15 cellular contexts compared by ENCODE assay signal in the genomic region with DNA sequence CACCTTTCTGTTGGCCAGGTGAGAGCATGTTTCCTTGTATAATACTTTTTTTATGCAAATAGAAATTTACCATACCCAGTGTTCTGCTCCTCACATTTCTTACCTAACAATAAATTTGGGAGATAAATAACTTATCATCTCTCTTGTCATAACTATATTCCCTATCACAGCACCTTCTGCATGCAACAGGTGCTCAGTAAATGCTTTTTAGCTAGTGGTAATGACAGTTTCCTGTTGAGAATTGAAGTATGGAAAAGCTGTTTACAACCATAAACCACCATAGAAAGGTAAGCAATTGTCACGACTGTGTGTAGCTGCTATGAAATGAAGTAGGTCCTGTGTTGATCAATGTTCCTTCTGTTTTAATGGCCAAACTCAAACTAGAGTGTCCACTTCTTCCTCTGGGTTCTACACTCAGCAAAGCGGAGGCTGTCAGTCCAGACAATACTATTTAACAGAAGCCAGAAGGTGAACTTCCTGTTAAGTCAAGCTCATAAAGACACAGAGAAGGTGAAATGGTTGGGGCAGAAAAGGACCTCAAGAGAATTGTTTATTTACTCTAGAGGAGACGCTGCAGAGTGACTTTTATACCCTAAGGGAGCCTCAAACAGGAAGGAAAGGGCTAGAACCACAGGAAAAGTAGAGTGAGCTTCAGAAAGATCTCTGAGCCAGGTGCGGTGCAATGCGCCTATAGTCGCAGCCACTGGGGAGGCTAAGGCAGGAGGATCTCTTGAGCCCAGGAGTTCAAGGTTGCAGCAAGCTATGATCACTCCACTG.
DNase-seq lines count a peak whose midpoint lies in the region; ATAC-seq and TF ChIP-seq lines count a peak whose summit lies in the region.
"Had no signal": no experiment of that assay in that cellular context is flagged by ENCODE, and none has a peak within 500 bp of the region (broad histone marks: within the 10 kb centered on the region; RNA-seq: fewer than 3 reads in every experiment).

No MANE protein-coding gene starts in this region.

- no peaks in the 10 kb centered on the region for H3K27me3 Mint-ChIP-seq in activated CD8-positive, alpha-beta T cell treated with anti-CD3 and anti-CD28 coated beads for 36 hours
- H3K27me3 Mint-ChIP-seq in Calu3 (ENCODE audit: unreplicated experiment), result no peaks in the 10 kb centered on the region

- no peaks in the 10 kb centered on the region for H3K9me3 Mint-ChIP-seq in activated CD8-positive, alpha-beta T cell treated with anti-CD3 and anti-CD28 coated beads for 36 hours
- H3K9me3 Mint-ChIP-seq in Calu3 (ENCODE audit: low read depth, unreplicated experiment), result no peaks in the 10 kb centered on the region
- H3K9me3 Mint-ChIP-seq: neural crest cell had no signal

- CTCF ChIA-PET in activated CD8-positive, alpha-beta T cell treated with anti-CD3 and anti-CD28 coated beads for 36 hours (lab: Charles Lee), result interaction anchor here (0.6 to 1.2 kb wide), 3 partner anchors 27 to 33 kb away, joined by 3 to 4 read pairs (median 3); no protein-coding TSS in a partner anchor
- CTCF ChIA-PET in Calu3 (lab: Charles Lee), result no interaction called here

- ATAC-seq in activated CD8-positive, alpha-beta T cell treated with anti-CD3 and anti-CD28 coated beads for 36 hours, result peak; percentile 49
- no peak for ATAC-seq in omental fat pad (ENCODE audit: low FRiP score)
- ATAC-seq: left lung, sciatic nerve had no signal

- H3K36me3 Mint-ChIP-seq in activated CD8-positive, alpha-beta T cell treated with anti-CD3 and anti-CD28 coated beads for 36 hours (ENCODE audit: low read depth), result no peaks in the 10 kb centered on the region
- H3K36me3 Mint-ChIP-seq in Calu3 (ENCODE audit: insufficient read depth, unreplicated experiment), result no peaks in the 10 kb centered on the region

- no peak for TF ChIP-seq CTCF in DOHH2 (IDR thresholded peaks at IDR 0.05; ENCODE audit: low read depth, low read length, poor library complexity, severe bottlenecking)
- no peak for TF ChIP-seq CTCF in activated CD8-positive, alpha-beta T cell treated with anti-CD3 and anti-CD28 coated beads for 36 hours (IDR thresholded peaks at IDR 0.05)
- TF ChIP-seq CTCF in omental fat pad (IDR thresholded peaks at IDR 0.05), result no peak
- no peak for TF ChIP-seq CTCF in Calu3 (IDR thresholded peaks at IDR 0.05; ENCODE audit: unreplicated experiment)

- no peaks in the 10 kb centered on the region for H3K36me3 ChIP-seq in BLaER1 treated with 17β-estradiol and CSF1 and Interleukin-3, amounts not matched to agents 10 nM and 100 nM
- no peaks in the 10 kb centered on the region for H3K36me3 ChIP-seq in DOHH2 (ENCODE audit: control insufficient read depth, low read length)
- H3K36me3 ChIP-seq: esophagus squamous epithelium, left lung, MG63 had no signal

- intact Hi-C loops in activated CD8-positive, alpha-beta T cell treated with anti-CD3 and anti-CD28 coated beads for 36 hours (cut with micrococcal nuclease), result no loop called here
- intact Hi-C loops in Calu3 (cut with micrococcal nuclease; ENCODE audit: unreplicated experiment), result no loop called here

- POLR2A ChIA-PET in activated CD8-positive, alpha-beta T cell treated with anti-CD3 and anti-CD28 coated beads for 36 hours (lab: Charles Lee), result interaction anchor here (1.5 kb wide), 1 partner anchor 13 kb away, joined by 3 read pairs; no protein-coding TSS in a partner anchor

- H3K4me1 Mint-ChIP-seq in activated CD8-positive, alpha-beta T cell treated with anti-CD3 and anti-CD28 coated beads for 36 hours (ENCODE audit: low read depth), result peaks cover 23% of the 10 kb centered on the region
- no peaks in the 10 kb centered on the region for H3K4me1 Mint-ChIP-seq in Calu3 (ENCODE audit: low read depth, unreplicated experiment)

- peak overlapping the region; percentile 78 for H3K27ac Mint-ChIP-seq in activated CD8-positive, alpha-beta T cell treated with anti-CD3 and anti-CD28 coated beads for 36 hours
- H3K27ac Mint-ChIP-seq in Calu3 (ENCODE audit: unreplicated experiment), result no peak overlapping the region

- peak; percentile 96 for DNase-seq in Jurkat, Clone E6-1 (ENCODE audit: low read depth, low spot score)
- no peak for DNase-seq in activated CD8-positive, alpha-beta T cell treated with anti-CD3 and anti-CD28 coated beads for 36 hours
- DNase-seq in omental fat pad (ENCODE audit: low spot score) (no peak), Calu3 (no peak), CD1c-positive myeloid dendritic cell (ENCODE audit: extremely low spot score) (no peak), MV-4-11 (lab: John Stamatoyannopoulos, UW) (no peak)
- DNase-seq: activated CD4-positive, alpha-beta T cell treated with anti-CD3 and anti-CD28 coated beads, Interleukin-2, amount 50 U/mL, for 1 hour; esophagus squamous epithelium; left lung; MG63; NCI-H2227 treated with DMSO at 0.1 percent for 48 hours had no signal

- H3K4me2 ChIP-seq in BLaER1 treated with 17β-estradiol and CSF1 and Interleukin-3, amounts not matched to agents 10 nM and 100 nM, result peak overlapping the region; percentile 13 to 71 (median 52); a peak in 21 of 22 replicates
- peak overlapping the region; percentile 47 for H3K4me2 ChIP-seq in DOHH2 (ENCODE audit: low read length)

- H3K79me2 ChIP-seq in DOHH2 (ENCODE audit: control insufficient read depth, low read length), result no peaks in the 10 kb centered on the region

- H3K9me2 ChIP-seq in DOHH2 (replicated peaks; ENCODE audit: control insufficient read depth, low read length), result no peaks in the 10 kb centered on the region

- no peaks in the 10 kb centered on the region for H3F3A ChIP-seq in DOHH2 (ENCODE audit: control insufficient read depth, insufficient read depth)

- no TSS peak for BruUV-seq in Calu3 (replicated peaks; lab: Mats Ljungman, UMichigan)

- H3K9ac ChIP-seq in BLaER1 treated with 17β-estradiol and CSF1 and Interleukin-3, amounts not matched to agents 10 nM and 100 nM, result 0 out of 22 replicates have a peak overlapping the region, but pooled peaks of 1 of the 11 experiments have one; percentile 36

- no peak overlapping the region for H3K4me3 Mint-ChIP-seq in activated CD8-positive, alpha-beta T cell treated with anti-CD3 and anti-CD28 coated beads for 36 hours
- H3K4me3 Mint-ChIP-seq in Calu3 (ENCODE audit: low read depth, unreplicated experiment), result no peak overlapping the region
- H3K4me3 Mint-ChIP-seq: neural crest cell had no signal

- no peaks in the 10 kb centered on the region for H3K27me3 ChIP-seq in BLaER1 treated with 17β-estradiol and CSF1 and Interleukin-3, amounts not matched to agents 10 nM and 100 nM
- no peaks in the 10 kb centered on the region for H3K27me3 ChIP-seq in DOHH2 (ENCODE audit: control insufficient read depth, low read length)
- H3K27me3 ChIP-seq: esophagus squamous epithelium, left lung, MG63 had no signal

- peaks cover 7 to 44% (median 28%) of the 10 kb centered on the region in 11 experiments; a peak in 19 of 22 replicates for H3K9me3 ChIP-seq in BLaER1 treated with 17β-estradiol and CSF1 and Interleukin-3, amounts not matched to agents 10 nM and 100 nM (replicated peaks in 1 of 11)
- H3K9me3 ChIP-seq in DOHH2 (ENCODE audit: control insufficient read depth, insufficient read depth, low read length), result no peaks in the 10 kb centered on the region
- H3K9me3 ChIP-seq: esophagus squamous epithelium, MG63 had no signal

- H3K4me3 ChIP-seq in BLaER1 treated with 17β-estradiol and CSF1 and Interleukin-3, amounts not matched to agents 10 nM and 100 nM, result no peak overlapping the region
- 0 out of 2 replicates have a peak overlapping the region, but pooled peaks have one; percentile 15 for H3K4me3 ChIP-seq in DOHH2 (ENCODE audit: low read length)
- H3K4me3 ChIP-seq in Jurkat, Clone E6-1 (ENCODE audit: low read length), result peak overlapping the region; percentile 17
- H3K4me3 ChIP-seq: esophagus squamous epithelium, left lung, MG63 had no signal

- peaks cover 10 to 43% (median 23%) of the 10 kb centered on the region in 10 experiments; a peak in 19 of 20 replicates for H3K4me1 ChIP-seq in BLaER1 treated with 17β-estradiol and CSF1 and Interleukin-3, amounts not matched to agents 10 nM and 100 nM
- peaks cover 26% of the 10 kb centered on the region for H3K4me1 ChIP-seq in DOHH2 (ENCODE audit: control insufficient read depth, low read length)
- H3K4me1 ChIP-seq: esophagus squamous epithelium, left lung had no signal

- H4K20me1 ChIP-seq in BLaER1 treated with 17β-estradiol and CSF1 and Interleukin-3, amounts not matched to agents 10 nM and 100 nM, result no peaks in the 10 kb centered on the region
- H4K20me1 ChIP-seq in DOHH2 (ENCODE audit: control insufficient read depth, insufficient read depth, low read depth, low read length), result no peaks in the 10 kb centered on the region

- H3K27ac ChIP-seq in BLaER1 treated with 17β-estradiol and CSF1 and Interleukin-3, amounts not matched to agents 10 nM and 100 nM, result 0 out of 22 replicates have a peak overlapping the region, but pooled peaks of 1 of the 11 experiments have one; percentile 6
- no peak overlapping the region for H3K27ac ChIP-seq in DOHH2 (ENCODE audit: low read depth, low read length)
- H3K27ac ChIP-seq: esophagus squamous epithelium, left lung had no signal

Comparison
In these comparisons a context has a peak if more than half of its experiments do, and no peak if none do; other contexts are left out.
1. H3K4me3 ChIP-seq: peak in DOHH2 (single experiment) and Jurkat, Clone E6-1 (single experiment); none in BLaER1 treated with 17β-estradiol and CSF1 and Interleukin-3, amounts not matched to agents 10 nM and 100 nM (0 of 10).